ENCODE assay signal across 8 cellular contexts in the genomic region with DNA sequence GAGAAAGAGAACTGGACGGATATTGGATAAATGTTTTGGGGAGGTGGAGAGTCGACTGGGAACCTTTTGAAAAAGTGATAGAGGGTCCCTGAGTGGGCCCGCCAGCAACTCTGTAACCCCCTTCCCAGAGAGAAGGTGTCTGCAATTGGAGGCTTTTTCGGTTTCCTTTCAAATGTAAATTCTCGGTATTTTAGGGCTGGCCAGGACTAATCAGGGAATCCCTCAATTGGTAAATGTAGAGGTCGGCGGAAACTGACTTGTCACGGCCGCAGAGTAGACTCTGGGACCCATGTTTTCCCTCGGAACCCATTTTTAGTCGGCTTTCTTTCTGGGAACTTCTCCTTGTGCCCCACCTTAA. TPM values are rescaled to one million over a fixed set of nuclear protein-coding genes. Genes with fewer than 3 reads are reported as not detected.
DNase-seq lines count a peak whose midpoint lies in the region; ATAC-seq, FAIRE-seq and TF ChIP-seq lines count a peak whose summit lies in the region.

No MANE protein-coding gene starts in this region.

- no peaks in the 10 kb centered on the region for H3K9me3 ChIP-seq in transverse colon

- H3K4me1 ChIP-seq in transverse colon: peaks cover 0 to 20% (median 16%) of the 10 kb centered on the region in 4 donors

- FAIRE-seq in H54 (lab: Jason Lieb, UNC): no peak

- H3K4me3 Mint-ChIP-seq in activated naive CD8-positive, alpha-beta T cell treated with anti-CD3 and anti-CD28 coated beads, Interleukin-2, amount 50 U/mL, for 24 hours: peak overlapping the region; percentile 94

- no peak for DNase-seq in AG04449 (ENCODE audit: low read depth, low spot score)
- DNase-seq in activated naive CD8-positive, alpha-beta T cell treated with anti-CD3 and anti-CD28 coated beads, Interleukin-2, amount 50 U/mL, for 24 hours: no peak
- peak; percentile 30 for DNase-seq in left kidney (ENCODE audit: low read depth, low spot score)
- no peak for DNase-seq in transverse colon
- DNase-seq in H54 (ENCODE audit: insufficient read length, low spot score): no peak
- no peak for DNase-seq in medulla oblongata (ENCODE audit: extremely low spot score)

- no peaks in the 10 kb centered on the region for H3K36me3 ChIP-seq in transverse colon

- ATAC-seq in GM21723 (IDR thresholded peaks at IDR 0.05; ENCODE audit: unreplicated experiment) (peak; percentile 4), GM21529 (IDR thresholded peaks at IDR 0.05; ENCODE audit: unreplicated experiment) (no peak)
- ATAC-seq in activated naive CD8-positive, alpha-beta T cell treated with anti-CD3 and anti-CD28 coated beads, Interleukin-2, amount 50 U/mL, for 24 hours: no peak

- TF ChIP-seq POLR2A in transverse colon (IDR thresholded peaks at IDR 0.05) (no peak), H54 (IDR thresholded peaks at IDR 0.05; ENCODE audit: low read depth, low read length) (no peak)

- TF ChIP-seq CTCF in AG04449 (IDR thresholded peaks at IDR 0.05; ENCODE audit: insufficient read depth, low read length, missing control alignments): no peak
- no peak for TF ChIP-seq CTCF in transverse colon (IDR thresholded peaks at IDR 0.05)

- POLR2A ChIA-PET in AG04449 (lab: Yijun Ruan, JAX): interaction anchor here (1.3 kb wide), 1 partner anchor 22 kb away, joined by 4 read pairs; a partner anchor contains a TSS

- CTCF ChIA-PET in AG04449 (lab: Yijun Ruan, JAX): interaction anchor here (0.6 to 3.1 kb wide), 8 partner anchors 8 to 167 kb away, joined by 3 to 9 read pairs (median 3); a partner anchor contains a TSS

- H3K4me3 ChIP-seq in AG04449 (ENCODE audit: low read depth, low read length) (peak overlapping the region; percentile 85), transverse colon (peak overlapping the region; percentile 50 to 81 (median 59))

- TF ChIP-seq EP300 in transverse colon (IDR thresholded peaks at IDR 0.05; ENCODE audit: low read depth): no peak

- H3K9me3 Mint-ChIP-seq in activated naive CD8-positive, alpha-beta T cell treated with anti-CD3 and anti-CD28 coated beads, Interleukin-2, amount 50 U/mL, for 24 hours: no peaks in the 10 kb centered on the region

- 0 to 1% methylated on average over 5 to 11 of the region's 11 CpGs for WGBS in transverse colon (ENCODE audit: low coverage in 1 of 2), 2 donors

- in situ Hi-C loops in transverse colon (cut with MboI; ENCODE audit: low pct_ligation_motif_present in 1 of 4, low pct_unique_long_range_greater_than_20kb in 1 of 4, low sequenced_read_pairs in 3 of 4): loop anchor here in 1 of 4 donors (25.0 kb wide), 1 partner anchor 170 kb away; a partner anchor contains a TSS

- H3K27ac ChIP-seq in transverse colon: peak overlapping the region; percentile 59 to 70 (median 64)

- intact Hi-C loops in transverse colon (cut with DNase I; ENCODE audit: low total_unique reads): no loop called here

- H3K4me1 Mint-ChIP-seq in activated naive CD8-positive, alpha-beta T cell treated with anti-CD3 and anti-CD28 coated beads, Interleukin-2, amount 50 U/mL, for 24 hours: peaks cover 33% of the 10 kb centered on the region

- peaks cover 53% of the 10 kb centered on the region for H3K36me3 Mint-ChIP-seq in activated naive CD8-positive, alpha-beta T cell treated with anti-CD3 and anti-CD28 coated beads, Interleukin-2, amount 50 U/mL, for 24 hours (ENCODE audit: low read depth)

- H3K27me3 ChIP-seq in transverse colon: no peaks in the 10 kb centered on the region

- H3K27ac Mint-ChIP-seq in activated naive CD8-positive, alpha-beta T cell treated with anti-CD3 and anti-CD28 coated beads, Interleukin-2, amount 50 U/mL, for 24 hours: peak overlapping the region; percentile 89

- H3K27me3 Mint-ChIP-seq in activated naive CD8-positive, alpha-beta T cell treated with anti-CD3 and anti-CD28 coated beads, Interleukin-2, amount 50 U/mL, for 24 hours: no peaks in the 10 kb centered on the region

RNA-seq across cellular contexts. Expression of a gene that starts 0.5 kb away (rescaled TPM):
- total RNA-seq in transverse colon: 10 to 100 TPM in 1 of 4 donors, 1 to 10 TPM in 3; 2.2 to 16.9 (median 6.3) TPM

RNA-seq across cellular contexts. Expression of a gene that starts 21.9 kb away (rescaled TPM):
- 1 to 10 TPM in 2 of 4 donors, not detected in 2; 1.2 to 4.4 TPM for total RNA-seq in transverse colon
